12 cellular contexts compared by ENCODE assay signal in the genomic region with DNA sequence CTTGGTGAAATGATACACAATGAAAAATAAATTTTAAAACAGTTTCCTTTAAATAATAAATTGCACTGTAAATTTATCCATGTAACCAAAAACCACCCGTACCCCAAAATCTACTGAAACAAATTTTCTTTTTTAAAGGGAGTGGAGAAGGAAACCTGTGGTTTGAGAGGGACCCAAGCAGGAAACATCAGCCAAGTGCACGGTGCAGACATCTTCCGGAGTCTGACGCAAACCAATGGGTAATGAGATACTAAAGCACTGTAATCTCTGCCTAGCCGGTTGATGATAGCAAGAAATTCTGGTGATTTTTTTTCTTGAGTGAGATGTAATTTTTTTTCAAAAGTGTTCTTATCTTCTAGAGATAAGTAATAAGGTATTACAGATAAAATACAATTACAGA.
A peak's percentile ranks its signal among the peaks of the same experiment; 100 is the strongest.
DNase-seq lines count a peak whose midpoint lies in the region; ATAC-seq and TF ChIP-seq lines count a peak whose summit lies in the region.
"Had no signal": no experiment of that assay in that cellular context is flagged by ENCODE, and none has a peak within 500 bp of the region (broad histone marks: within the 10 kb centered on the region; RNA-seq: fewer than 3 reads in every experiment).

No MANE protein-coding gene starts in this region.

- H3K9me3 Mint-ChIP-seq in CD4-positive, alpha-beta T cell = peaks cover 2% of the 10 kb centered on the region
- H3K9me3 Mint-ChIP-seq in naive thymus-derived CD4-positive, alpha-beta T cell = peaks cover 0 to 21% (median 4%) of the 10 kb centered on the region in 11 donors

- peak overlapping the region; percentile 93 for H3K27ac Mint-ChIP-seq in CD4-positive, alpha-beta T cell
- H3K27ac Mint-ChIP-seq in naive thymus-derived CD4-positive, alpha-beta T cell = peak overlapping the region; percentile 86 to 96 (median 94)

- no peaks in the 10 kb centered on the region for H3K36me3 ChIP-seq in KOPT-K1 (ENCODE audit: insufficient read depth, low read length)
- H3K36me3 ChIP-seq in naive thymus-derived CD4-positive, alpha-beta T cell (ENCODE audit: control insufficient read depth in 2 of 3, insufficient read depth in 3 of 3, low read length in 3 of 3) = no peaks in the 10 kb centered on the region
- H3K36me3 ChIP-seq: SJSA1 had no signal

- peak overlapping the region; percentile 83 for H3K4me3 Mint-ChIP-seq in CD4-positive, alpha-beta T cell
- peak overlapping the region; percentile 63 to 89 (median 80) for H3K4me3 Mint-ChIP-seq in naive thymus-derived CD4-positive, alpha-beta T cell

- intact Hi-C loops in CD4-positive, alpha-beta T cell (cut with DNase I, micrococcal nuclease) = loop anchor here (1.0 to 10.0 kb wide), 6 partner anchors 10 to 631 kb away; partner anchors contain the start of genes ABCC4 (in 2 of the 2) and GPR180 (in 1 of the 2)
- intact Hi-C loops in naive thymus-derived CD4-positive, alpha-beta T cell (cut with micrococcal nuclease) = loop anchor here (1.0 to 10.0 kb wide), 8 partner anchors 10 to 751 kb away; partner anchors contain the start of genes GPR180 (in 1 of the 2) and TGDS (in 1 of the 2)

- peaks cover 76% of the 10 kb centered on the region for H3K4me1 Mint-ChIP-seq in CD4-positive, alpha-beta T cell (ENCODE audit: low read depth)
- peaks cover 23 to 79% (median 73%) of the 10 kb centered on the region in 7 donors for H3K4me1 Mint-ChIP-seq in naive thymus-derived CD4-positive, alpha-beta T cell

- H3K27ac ChIP-seq in CD4-positive, alpha-beta T cell (ENCODE audit: low read depth, low read length) = peak overlapping the region; percentile 60
- H3K27ac ChIP-seq in KOPT-K1 (ENCODE audit: low read depth, low read length, poor library complexity, severe bottlenecking) = peak overlapping the region; percentile 64
- peak overlapping the region; percentile 74 for H3K27ac ChIP-seq in naive thymus-derived CD4-positive, alpha-beta T cell (ENCODE audit: low read depth, low read length)
- H3K27ac ChIP-seq: SJSA1 had no signal

- DNase-seq in CD4-positive, alpha-beta T cell = peak in 9 of 10 experiments; percentile 24 to 56 (median 46)
- peak; percentile 36 for DNase-seq in activated T-cell treated with anti-CD3 and anti-CD28 coated beads, Interleukin-2, amount 50 U/mL, for 1 hour
- DNase-seq in naive thymus-derived CD4-positive, alpha-beta T cell = peak in 8 of 9 donors; percentile 11 to 78 (median 72)
- DNase-seq in kidney glomerular epithelial cell (lab: John Stamatoyannopoulos, UW) = no peak
- no peak for DNase-seq in COR-L47 (lab: John Stamatoyannopoulos, UW)
- DNase-seq: amniotic stem cell, H7, NCI-H2029 had no signal

- POLR2A ChIA-PET in CD4-positive, alpha-beta T cell (lab: Charles Lee) = no interaction called here
- POLR2A ChIA-PET in naive thymus-derived CD4-positive, alpha-beta T cell (lab: Charles Lee) = no interaction called here

- H3K27me3 Mint-ChIP-seq in CD4-positive, alpha-beta T cell = no peaks in the 10 kb centered on the region
- H3K27me3 Mint-ChIP-seq in naive thymus-derived CD4-positive, alpha-beta T cell = no peaks in the 10 kb centered on the region

- peak; percentile 96 for ATAC-seq in CD4-positive, alpha-beta T cell (ENCODE audit: poor library complexity)
- ATAC-seq in naive thymus-derived CD4-positive, alpha-beta T cell = peak; percentile 94
- ATAC-seq in HG03039 (IDR thresholded peaks at IDR 0.05; ENCODE audit: unreplicated experiment) (no peak), HG02623 (IDR thresholded peaks at IDR 0.05; ENCODE audit: unreplicated experiment) (no peak)

- TF ChIP-seq CTCF in CD4-positive, alpha-beta T cell (IDR thresholded peaks at IDR 0.05) = no peak

- no peaks in the 10 kb centered on the region for H3K9me3 ChIP-seq in CD4-positive, alpha-beta T cell (ENCODE audit: control insufficient read depth, low read length)
- H3K9me3 ChIP-seq in KOPT-K1 (ENCODE audit: insufficient read depth, low read length, poor library complexity, severe bottlenecking) = no peaks in the 10 kb centered on the region
- no peaks in the 10 kb centered on the region for H3K9me3 ChIP-seq in naive thymus-derived CD4-positive, alpha-beta T cell (ENCODE audit: control insufficient read depth in 2 of 3, low read length in 3 of 3)
- H3K9me3 ChIP-seq: SJSA1 had no signal

- H3K36me3 Mint-ChIP-seq in CD4-positive, alpha-beta T cell (ENCODE audit: low read depth) = peaks cover 7% of the 10 kb centered on the region
- peaks cover 0 to 10% (median 8%) of the 10 kb centered on the region in 5 donors for H3K36me3 Mint-ChIP-seq in naive thymus-derived CD4-positive, alpha-beta T cell

- CTCF ChIA-PET in CD4-positive, alpha-beta T cell (lab: Charles Lee) = interaction anchor here (2.2 kb wide), 1 partner anchor 218 kb away, joined by 6 read pairs; no protein-coding TSS in a partner anchor
- CTCF ChIA-PET in naive thymus-derived CD4-positive, alpha-beta T cell (lab: Charles Lee) = interaction anchor here (1.0 kb wide), 1 partner anchor 194 kb away, joined by 3 read pairs; no protein-coding TSS in a partner anchor

- H3K4me1 ChIP-seq in naive thymus-derived CD4-positive, alpha-beta T cell (ENCODE audit: control insufficient read depth in 2 of 2, insufficient read depth in 2 of 2, low read length in 2 of 2) = peaks cover 15 to 42% of the 10 kb centered on the region in 2 donors
- H3K4me1 ChIP-seq: SJSA1 had no signal

- H3K27me3 ChIP-seq in CD4-positive, alpha-beta T cell (ENCODE audit: control insufficient read depth, insufficient read depth, low read length) = no peaks in the 10 kb centered on the region
- H3K27me3 ChIP-seq in naive thymus-derived CD4-positive, alpha-beta T cell (ENCODE audit: control insufficient read depth in 2 of 2, insufficient read depth in 2 of 2, low read length in 2 of 2) = no peaks in the 10 kb centered on the region
- H3K27me3 ChIP-seq: SJSA1 had no signal

- H3K4me3 ChIP-seq in naive thymus-derived CD4-positive, alpha-beta T cell (ENCODE audit: low read length) = peak overlapping the region; percentile 24
- H3K4me3 ChIP-seq: SJSA1 had no signal

Comparison
In these comparisons a context has a peak if more than half of its experiments do, and no peak if none do; other contexts are left out.
1. ATAC-seq: peak in CD4-positive, alpha-beta T cell (single experiment) and naive thymus-derived CD4-positive, alpha-beta T cell (single experiment); none in HG03039 (single experiment) and HG02623 (single experiment).
2. DNase-seq: peak in CD4-positive, alpha-beta T cell (9 of 10), activated T-cell treated with anti-CD3 and anti-CD28 coated beads, Interleukin-2, amount 50 U/mL, for 1 hour (single experiment) and naive thymus-derived CD4-positive, alpha-beta T cell (8 of 9); none in kidney glomerular epithelial cell (single experiment) and COR-L47 (single experiment).
3. Peak in every context shown above with its lines, with median percentiles within 50 percentile points of each other: H3K27ac ChIP-seq.